8 cellular contexts compared by ENCODE assay signal in the genomic region with DNA sequence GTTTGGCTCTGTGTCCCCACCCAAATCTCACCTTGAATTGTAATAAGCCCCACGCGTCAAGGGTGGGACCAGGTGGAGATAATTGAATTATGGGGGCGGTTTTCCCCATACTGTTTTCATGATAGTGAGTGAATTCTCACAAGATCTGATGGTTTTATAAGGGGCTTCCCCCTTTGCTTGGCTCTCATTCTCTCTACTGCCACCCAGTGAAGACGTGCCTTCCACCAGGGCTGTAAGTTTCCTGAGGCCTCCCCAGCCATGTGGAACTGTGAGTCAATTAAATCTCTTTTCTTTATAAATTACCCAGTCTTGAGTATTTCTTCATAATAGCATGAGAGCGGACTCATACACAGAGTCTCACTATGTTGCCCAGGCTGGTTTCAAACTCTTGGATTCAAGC. TPM values are rescaled to one million over a fixed set of nuclear protein-coding genes. Genes with fewer than 3 reads are reported as not detected.
A peak's percentile ranks its signal among the peaks of the same experiment; 100 is the strongest.
DNase-seq lines count a peak whose midpoint lies in the region; ATAC-seq and TF ChIP-seq lines count a peak whose summit lies in the region.
"Not testable (repeated sequence)": the region's sequence is repeated elsewhere in the genome, so short reads cannot be mapped to it uniquely, and the experiment has no call there.

No MANE protein-coding gene starts in this region.

- not testable (repeated sequence) for H3K27me3 ChIP-seq in GM06990 (replicated peaks; ENCODE audit: control insufficient read depth, insufficient read depth, low read length)

- H3K4me3 ChIP-seq in GM06990 (replicated peaks; ENCODE audit: low read depth, low read length): not testable (repeated sequence)

- H3K4me1 Mint-ChIP-seq in activated CD4-positive, alpha-beta T cell treated with anti-CD3 and anti-CD28 coated beads for 36 hours: peaks cover 13% of the 10 kb centered on the region
- peaks cover 27% of the 10 kb centered on the region for H3K4me1 Mint-ChIP-seq in activated naive CD8-positive, alpha-beta T cell treated with anti-CD3 and anti-CD28 coated beads, Interleukin-2, amount 50 U/mL, for 24 hours
- H3K4me1 Mint-ChIP-seq in memory B cell: peaks cover 32% of the 10 kb centered on the region

- H3K27me3 Mint-ChIP-seq in activated CD4-positive, alpha-beta T cell treated with anti-CD3 and anti-CD28 coated beads for 36 hours; activated naive CD8-positive, alpha-beta T cell treated with anti-CD3 and anti-CD28 coated beads, Interleukin-2, amount 50 U/mL, for 24 hours; memory B cell: not testable (repeated sequence)

- DNase-seq in GM06990 (ENCODE audit: extremely low read depth, insufficient read length): not testable (repeated sequence)
- DNase-seq in NAMALWA (ENCODE audit: low spot score) (peak; percentile 40), activated T-cell treated with anti-CD3 and anti-CD28 coated beads for 48 hours (ENCODE audit: low read depth) (peak; percentile 21), memory B cell (ENCODE audit: low spot score in 2 of 2) (peak; percentile 16 to 28)
- DNase-seq in activated CD4-positive, alpha-beta T cell treated with anti-CD3 and anti-CD28 coated beads for 36 hours: peak; percentile 67
- DNase-seq in activated naive CD8-positive, alpha-beta T cell treated with anti-CD3 and anti-CD28 coated beads, Interleukin-2, amount 50 U/mL, for 24 hours: peak; percentile 39
- peak; percentile 21 for DNase-seq in stimulated activated CD4-positive, alpha-beta T cell treated with anti-CD3 and anti-CD28 coated beads, Interleukin-4, amount 100 ng/mL, for 1 hour
- peak; percentile 48 for DNase-seq in stimulated activated naive CD8-positive, alpha-beta T cell treated with anti-CD3 and anti-CD28 coated beads, Interleukin-15, Interleukin-2, amounts not matched to agents 100 U/mL and 50 U/mL, for 24 hours

- not testable (repeated sequence) for H3K9me3 Mint-ChIP-seq in activated CD4-positive, alpha-beta T cell treated with anti-CD3 and anti-CD28 coated beads for 36 hours (ENCODE audit: low read depth); activated naive CD8-positive, alpha-beta T cell treated with anti-CD3 and anti-CD28 coated beads, Interleukin-2, amount 50 U/mL, for 24 hours; memory B cell

- POLR2A ChIA-PET in activated CD4-positive, alpha-beta T cell treated with anti-CD3 and anti-CD28 coated beads for 36 hours (lab: Charles Lee): not testable (repeated sequence)

- TF ChIP-seq CTCF in GM06990 (IDR thresholded peaks at IDR 0.05; ENCODE audit: insufficient read depth, low read length, poor library complexity, severe bottlenecking): peak; percentile 30

- not testable (repeated sequence) for H3K36me3 Mint-ChIP-seq in activated CD4-positive, alpha-beta T cell treated with anti-CD3 and anti-CD28 coated beads for 36 hours (ENCODE audit: low read depth); activated naive CD8-positive, alpha-beta T cell treated with anti-CD3 and anti-CD28 coated beads, Interleukin-2, amount 50 U/mL, for 24 hours (ENCODE audit: low read depth); memory B cell

- H3K27ac Mint-ChIP-seq in activated CD4-positive, alpha-beta T cell treated with anti-CD3 and anti-CD28 coated beads for 36 hours; memory B cell: not testable (repeated sequence)
- H3K27ac Mint-ChIP-seq in activated naive CD8-positive, alpha-beta T cell treated with anti-CD3 and anti-CD28 coated beads, Interleukin-2, amount 50 U/mL, for 24 hours: peak overlapping the region; percentile 19

- peak; percentile 99 for ATAC-seq in activated CD4-positive, alpha-beta T cell treated with anti-CD3 and anti-CD28 coated beads for 36 hours
- peak; percentile 94 for ATAC-seq in activated naive CD8-positive, alpha-beta T cell treated with anti-CD3 and anti-CD28 coated beads, Interleukin-2, amount 50 U/mL, for 24 hours
- ATAC-seq in memory B cell (ENCODE audit: low read depth): peak; percentile 95
- peak; percentile 90 for ATAC-seq in stimulated activated naive CD8-positive, alpha-beta T cell treated with anti-CD3 and anti-CD28 coated beads, Interleukin-15, Interleukin-2, amounts not matched to agents 100 U/mL and 50 U/mL, for 24 hours

- H3K36me3 ChIP-seq in GM06990 (ENCODE audit: control insufficient read depth, insufficient read depth, low read length): not testable (repeated sequence)

- H3K4me3 Mint-ChIP-seq in activated CD4-positive, alpha-beta T cell treated with anti-CD3 and anti-CD28 coated beads for 36 hours; activated naive CD8-positive, alpha-beta T cell treated with anti-CD3 and anti-CD28 coated beads, Interleukin-2, amount 50 U/mL, for 24 hours; memory B cell: not testable (repeated sequence)

- intact Hi-C loops in activated CD4-positive, alpha-beta T cell treated with anti-CD3 and anti-CD28 coated beads for 36 hours (cut with DNase I, micrococcal nuclease): not testable (repeated sequence)

- CTCF ChIA-PET in activated CD4-positive, alpha-beta T cell treated with anti-CD3 and anti-CD28 coated beads for 36 hours (lab: Charles Lee): interaction anchor here (0.9 to 1.1 kb wide), 3 partner anchors 13 to 136 kb away, joined by 3 read pairs; no protein-coding TSS in a partner anchor

RNA-seq across cellular contexts. Expression of a gene that starts 31.2 kb away (rescaled TPM):
- 10 to 100 TPM; 54.4 to 72.3 TPM for total RNA-seq in activated CD4-positive, alpha-beta T cell treated with anti-CD3 and anti-CD28 coated beads for 36 hours
